Comparison of ENCODE assay signal across 16 cellular contexts in genomic region chr9:133535285-133535877, GRCh38. TPM values are rescaled to one million over a fixed set of nuclear protein-coding genes. Genes with fewer than 3 reads are reported as not detected.
DNase-seq lines count a peak whose midpoint lies in the region; ATAC-seq and TF ChIP-seq lines count a peak whose summit lies in the region.
"Had no signal": no experiment of that assay in that cellular context is flagged by ENCODE, and none has a peak within 500 bp of the region (broad histone marks: within the 10 kb centered on the region; RNA-seq: fewer than 3 reads in every experiment).

No MANE protein-coding gene starts in this region.

- no peaks in the 10 kb centered on the region for H3K9me3 Mint-ChIP-seq in endothelial cell (ENCODE audit: unreplicated experiment)
- no peaks in the 10 kb centered on the region for H3K9me3 Mint-ChIP-seq in naive thymus-derived CD8-positive, alpha-beta T cell
- no peaks in the 10 kb centered on the region for H3K9me3 Mint-ChIP-seq in activated T-helper 2 cell treated with anti-CD3 and anti-CD28 coated beads, Interferon-gamma antibody, Interleukin-2, Interleukin-4, amounts not matched to agents 10 μg/mL and 5 μg/mL and 100 μg/mL, durations not matched to agents 14 hours and 24 hours and 36 hours
- H3K9me3 Mint-ChIP-seq: CD4-positive, alpha-beta memory T cell; dendritic cell treated with granulocyte-macrophage colony-stimulating factor and Interleukin-4, amounts not matched to agents 40 ng/mL and 50 ng/mL, for 4 days; memory B cell; type B pancreatic cell had no signal

- no peak for TF ChIP-seq CTCF in heart right ventricle (IDR thresholded peaks at IDR 0.05)
- TF ChIP-seq CTCF in endothelial cell (IDR thresholded peaks at IDR 0.05; ENCODE audit: unreplicated experiment) = no peak

- DNase-seq in heart right ventricle (no peak), left ventricle myocardium superior (no peak), endothelial cell (ENCODE audit: low spot score) (no peak), NCI-H748 treated with DMSO at 0.1 percent for 48 hours (lab: John Stamatoyannopoulos, UW) (no peak)
- DNase-seq in naive thymus-derived CD8-positive, alpha-beta T cell = no peak
- no peak for DNase-seq in activated T-helper 2 cell treated with anti-CD3 and anti-CD28 coated beads, Interferon-gamma antibody, Interleukin-2, Interleukin-4, amounts not matched to agents 10 μg/mL and 5 μg/mL and 100 μg/mL, durations not matched to agents 14 hours and 24 hours and 36 hours (ENCODE audit: low spot score)
- DNase-seq: EL, GM23248 had no signal

- POLR2A ChIA-PET in naive thymus-derived CD8-positive, alpha-beta T cell (lab: Charles Lee) = interaction anchor here (1.9 kb wide), 1 partner anchor 26 kb away, joined by 14 read pairs; no protein-coding TSS in a partner anchor

- H3K36me3 Mint-ChIP-seq in endothelial cell (ENCODE audit: low read depth, unreplicated experiment) = no peaks in the 10 kb centered on the region
- no peaks in the 10 kb centered on the region for H3K36me3 Mint-ChIP-seq in naive thymus-derived CD8-positive, alpha-beta T cell
- no peaks in the 10 kb centered on the region for H3K36me3 Mint-ChIP-seq in activated T-helper 2 cell treated with anti-CD3 and anti-CD28 coated beads, Interferon-gamma antibody, Interleukin-2, Interleukin-4, amounts not matched to agents 10 μg/mL and 5 μg/mL and 100 μg/mL, durations not matched to agents 14 hours and 24 hours and 36 hours (ENCODE audit: low read depth)
- H3K36me3 Mint-ChIP-seq: CD4-positive, alpha-beta memory T cell; memory B cell; type B pancreatic cell had no signal

- H3K4me3 Mint-ChIP-seq in endothelial cell (ENCODE audit: unreplicated experiment) = no peak overlapping the region
- peak overlapping the region in 7 of 10 donors; percentile 4 to 63 (median 47) for H3K4me3 Mint-ChIP-seq in naive thymus-derived CD8-positive, alpha-beta T cell
- H3K4me3 Mint-ChIP-seq in activated T-helper 2 cell treated with anti-CD3 and anti-CD28 coated beads, Interferon-gamma antibody, Interleukin-2, Interleukin-4, amounts not matched to agents 10 μg/mL and 5 μg/mL and 100 μg/mL, durations not matched to agents 14 hours and 24 hours and 36 hours (ENCODE audit: low read depth) = no peak overlapping the region
- H3K4me3 Mint-ChIP-seq: dendritic cell treated with granulocyte-macrophage colony-stimulating factor and Interleukin-4, amounts not matched to agents 40 ng/mL and 50 ng/mL, for 4 days; memory B cell; type B pancreatic cell had no signal

- peak overlapping the region; percentile 5 for H3K27ac Mint-ChIP-seq in endothelial cell (ENCODE audit: unreplicated experiment)
- H3K27ac Mint-ChIP-seq in naive thymus-derived CD8-positive, alpha-beta T cell = peak overlapping the region in 4 of 10 donors; percentile 21 to 70 (median 40)
- H3K27ac Mint-ChIP-seq in activated T-helper 2 cell treated with anti-CD3 and anti-CD28 coated beads, Interferon-gamma antibody, Interleukin-2, Interleukin-4, amounts not matched to agents 10 μg/mL and 5 μg/mL and 100 μg/mL, durations not matched to agents 14 hours and 24 hours and 36 hours = no peak overlapping the region
- H3K27ac Mint-ChIP-seq: CD4-positive, alpha-beta memory T cell; dendritic cell treated with granulocyte-macrophage colony-stimulating factor and Interleukin-4, amounts not matched to agents 40 ng/mL and 50 ng/mL, for 4 days; memory B cell; type B pancreatic cell had no signal

- intact Hi-C loops in heart right ventricle (cut with DNase I) (loop anchor here in 2 of 10 donors (2.0 to 5.0 kb wide), 2 partner anchors 42 to 189 kb away; no protein-coding TSS in a partner anchor), left ventricle myocardium superior (cut with micrococcal nuclease) (no loop called here)
- intact Hi-C loops in activated T-helper 2 cell treated with anti-CD3 and anti-CD28 coated beads, Interferon-gamma antibody, Interleukin-2, Interleukin-4, amounts not matched to agents 10 μg/mL and 5 μg/mL and 100 μg/mL, durations not matched to agents 14 hours and 24 hours and 36 hours (cut with micrococcal nuclease) = no loop called here

- H3K9me3 ChIP-seq in heart right ventricle = no peaks in the 10 kb centered on the region

- H3K36me3 ChIP-seq in heart right ventricle = no peaks in the 10 kb centered on the region
- H3K36me3 ChIP-seq in urinary bladder (ENCODE audit: insufficient read depth) = no peaks in the 10 kb centered on the region

- peaks cover 19% of the 10 kb centered on the region for H3K4me1 Mint-ChIP-seq in endothelial cell (ENCODE audit: unreplicated experiment)
- peaks cover 11 to 30% (median 24%) of the 10 kb centered on the region in 4 donors for H3K4me1 Mint-ChIP-seq in naive thymus-derived CD8-positive, alpha-beta T cell
- H3K4me1 Mint-ChIP-seq in activated T-helper 2 cell treated with anti-CD3 and anti-CD28 coated beads, Interferon-gamma antibody, Interleukin-2, Interleukin-4, amounts not matched to agents 10 μg/mL and 5 μg/mL and 100 μg/mL, durations not matched to agents 14 hours and 24 hours and 36 hours (ENCODE audit: low read depth) = no peaks in the 10 kb centered on the region

- H3K4me3 ChIP-seq in heart right ventricle = peak overlapping the region; percentile 19 to 60 (median 52)
- H3K4me3 ChIP-seq in urinary bladder (ENCODE audit: low read depth, low read length) = peak overlapping the region; percentile 35
- H3K4me3 ChIP-seq: GM23248 had no signal

- H3K27me3 Mint-ChIP-seq in endothelial cell (ENCODE audit: unreplicated experiment) = peaks cover 7% of the 10 kb centered on the region
- peaks cover 0 to 12% (median 0%) of the 10 kb centered on the region in 5 donors for H3K27me3 Mint-ChIP-seq in naive thymus-derived CD8-positive, alpha-beta T cell
- H3K27me3 Mint-ChIP-seq in activated T-helper 2 cell treated with anti-CD3 and anti-CD28 coated beads, Interferon-gamma antibody, Interleukin-2, Interleukin-4, amounts not matched to agents 10 μg/mL and 5 μg/mL and 100 μg/mL, durations not matched to agents 14 hours and 24 hours and 36 hours (ENCODE audit: low read depth) = peaks cover 16% of the 10 kb centered on the region

- H3K4me1 ChIP-seq in heart right ventricle = peaks cover 23 to 72% (median 44%) of the 10 kb centered on the region in 9 donors
- no peaks in the 10 kb centered on the region for H3K4me1 ChIP-seq in urinary bladder (ENCODE audit: insufficient read depth)

- ATAC-seq in heart right ventricle = no peak
- ATAC-seq in left ventricle myocardium superior = no peak
- ATAC-seq in naive thymus-derived CD8-positive, alpha-beta T cell = no peak
- ATAC-seq in GM18868 (IDR thresholded peaks at IDR 0.05; ENCODE audit: unreplicated experiment) = no peak
- ATAC-seq: Panc1 had no signal

- H3K27me3 ChIP-seq in heart right ventricle = peaks cover 0 to 37% (median 0%) of the 10 kb centered on the region in 7 donors

- WGBS in heart right ventricle, 2 donors = 54 to 59% methylated on average over 14 of the region's 14 CpGs
- WGBS in urinary bladder = 53% methylated on average over 14 of the region's 14 CpGs

- H3K27ac ChIP-seq in heart right ventricle (peak overlapping the region in 3 of 10 donors; percentile 69 to 81 (median 71)), urinary bladder (ENCODE audit: low read depth) (no peak overlapping the region)
- H3K27ac ChIP-seq: GM23248 had no signal

RNA-seq across cellular contexts. Expression of gene ADAMTSL2, which starts 0.9 kb away (rescaled TPM):
- total RNA-seq in heart right ventricle (1 to 10 TPM; 2.0 to 9.1 (median 4.3) TPM), left ventricle myocardium superior (5.1 TPM), endothelial cell (ENCODE audit: unreplicated experiment) (5.9 TPM), urinary bladder (2.2 TPM)
- polyA plus RNA-seq in heart right ventricle (1 to 10 TPM; 4.9 to 7.5 TPM), urinary bladder (8.9 TPM)
- total RNA-seq in naive thymus-derived CD8-positive, alpha-beta T cell = under 1 TPM; 0.44 to 0.66 TPM
- under 1 TPM in 2 of 3 donors, not detected in 1; 0.03 to 0.14 TPM for polyA plus RNA-seq in naive thymus-derived CD8-positive, alpha-beta T cell
- not detected in 2 replicates for total RNA-seq in activated T-helper 2 cell treated with anti-CD3 and anti-CD28 coated beads, Interferon-gamma antibody, Interleukin-2, Interleukin-4, amounts not matched to agents 10 μg/mL and 5 μg/mL and 100 μg/mL, durations not matched to agents 14 hours and 24 hours and 36 hours
- polyA plus RNA-seq: GM23248 had no signal

RNA-seq across cellular contexts. Expression of gene MYMK, which starts 10.6 kb away (rescaled TPM):
- total RNA-seq in heart right ventricle = not detected
- polyA plus RNA-seq in heart right ventricle = not detected
- not detected for total RNA-seq in left ventricle myocardium superior
- not detected for total RNA-seq in endothelial cell (ENCODE audit: unreplicated experiment)
- total RNA-seq in naive thymus-derived CD8-positive, alpha-beta T cell = not detected
- polyA plus RNA-seq in naive thymus-derived CD8-positive, alpha-beta T cell = not detected
- total RNA-seq in urinary bladder = 1.2 TPM
- polyA plus RNA-seq in urinary bladder = not detected
- total RNA-seq in activated T-helper 2 cell treated with anti-CD3 and anti-CD28 coated beads, Interferon-gamma antibody, Interleukin-2, Interleukin-4, amounts not matched to agents 10 μg/mL and 5 μg/mL and 100 μg/mL, durations not matched to agents 14 hours and 24 hours and 36 hours = not detected in 2 replicates
- total RNA-seq: astrocyte; CD4-positive, alpha-beta memory T cell; GM23248 had no signal
- polyA plus RNA-seq: CD4-positive, alpha-beta memory T cell; GM23248 had no signal

RNA-seq across cellular contexts. Expression of gene SLC2A6, which starts 56.5 kb away (rescaled TPM):
- total RNA-seq in heart right ventricle (1 to 10 TPM; 1.3 to 7.0 (median 2.2) TPM), left ventricle myocardium superior (2.4 TPM), endothelial cell (ENCODE audit: unreplicated experiment) (32.5 TPM), urinary bladder (3.4 TPM)
- polyA plus RNA-seq in heart right ventricle (1 to 10 TPM; 4.9 to 5.6 TPM), urinary bladder (4.1 TPM)
- total RNA-seq in naive thymus-derived CD8-positive, alpha-beta T cell = 1 to 10 TPM; 8.4 to 8.7 TPM
- 1 to 10 TPM; 4.0 to 6.0 (median 5.6) TPM for polyA plus RNA-seq in naive thymus-derived CD8-positive, alpha-beta T cell
- total RNA-seq in activated T-helper 2 cell treated with anti-CD3 and anti-CD28 coated beads, Interferon-gamma antibody, Interleukin-2, Interleukin-4, amounts not matched to agents 10 μg/mL and 5 μg/mL and 100 μg/mL, durations not matched to agents 14 hours and 24 hours and 36 hours = 6.1 and 6.5 TPM in 2 replicates

Comparison
In these comparisons a context has a peak if more than half of its experiments do, and no peak if none do; other contexts are left out.
1. H3K4me3 Mint-ChIP-seq: peak in naive thymus-derived CD8-positive, alpha-beta T cell (7 of 10); none in endothelial cell (single experiment) and activated T-helper 2 cell treated with anti-CD3 and anti-CD28 coated beads, Interferon-gamma antibody, Interleukin-2, Interleukin-4, amounts not matched to agents 10 μg/mL and 5 μg/mL and 100 μg/mL, durations not matched to agents 14 hours and 24 hours and 36 hours (single experiment).